In genomic region chr15:63610209-63610841, GRCh38 we compare ENCODE assay signal across 8 cellular contexts. TPM values are rescaled to one million over a fixed set of nuclear protein-coding genes. Genes with fewer than 3 reads are reported as not detected.
DNase-seq lines count a peak whose midpoint lies in the region; ATAC-seq lines count a peak whose summit lies in the region.

No MANE protein-coding gene starts in this region.

- ATAC-seq in Right ventricle myocardium inferior (peak; percentile 59), HG03378 (IDR thresholded peaks at IDR 0.05; ENCODE audit: unreplicated experiment) (peak; percentile 74)

- no peak for DNase-seq in Right ventricle myocardium inferior (ENCODE audit: missing footprints)
- no peak for DNase-seq in cardiac septum (ENCODE audit: low spot score)
- DNase-seq in NCI-H748 (lab: John Stamatoyannopoulos, UW; ENCODE audit: unreplicated experiment) = peak; percentile 59
- peak; percentile 72 for DNase-seq in activated CD4-positive, alpha-beta T cell treated with anti-CD3 and anti-CD28 coated beads, Interleukin-2, amount 50 U/mL, for 1 hour
- DNase-seq in ecto neural progenitor cell (ENCODE audit: low spot score) = peak; percentile 69
- DNase-seq in medulla oblongata (ENCODE audit: extremely low spot score) = peak; percentile 92
- peak in 2 of 3 experiments; percentile 52 to 61 for DNase-seq in stimulated activated CD4-positive, alpha-beta T cell treated with anti-CD3 and anti-CD28 coated beads, TNF-alpha, amount 100 ng/mL, for 4 hours (ENCODE audit: low read depth in 3 of 3)

- intact Hi-C loops in Right ventricle myocardium inferior (cut with DNase I) = loop anchor here (5.0 kb wide), 1 partner anchor 457 kb away; no protein-coding TSS in a partner anchor
- intact Hi-C loops in cardiac septum (cut with DNase I) = no loop called here

RNA-seq across cellular contexts. Expression of gene FBXL22, which starts 13.1 kb away (rescaled TPM):
- total RNA-seq in Right ventricle myocardium inferior (33.2 TPM), cardiac septum (23.1 TPM)

Comparison
In these comparisons a context has a peak if more than half of its experiments do, and no peak if none do; other contexts are left out.
1. DNase-seq: peak in NCI-H748 (single experiment), activated CD4-positive, alpha-beta T cell treated with anti-CD3 and anti-CD28 coated beads, Interleukin-2, amount 50 U/mL, for 1 hour (single experiment), ecto neural progenitor cell (single experiment), medulla oblongata (single experiment) and stimulated activated CD4-positive, alpha-beta T cell treated with anti-CD3 and anti-CD28 coated beads, TNF-alpha, amount 100 ng/mL, for 4 hours (2 of 3); none in Right ventricle myocardium inferior (single experiment) and cardiac septum (single experiment).